In genomic region chr1:234709473-234710279, GRCh38 we compare ENCODE assay signal across 10 cellular contexts.
DNase-seq lines count a peak whose midpoint lies in the region; ATAC-seq and TF ChIP-seq lines count a peak whose summit lies in the region.
"Had no signal": no experiment of that assay in that cellular context is flagged by ENCODE, and none has a peak within 500 bp of the region (broad histone marks: within the 10 kb centered on the region; RNA-seq: fewer than 3 reads in every experiment).

No MANE protein-coding gene starts in this region.

- no peaks in the 10 kb centered on the region for H3K9me3 ChIP-seq in naive thymus-derived CD4-positive, alpha-beta T cell (ENCODE audit: control insufficient read depth in 2 of 3, low read length in 3 of 3)
- H3K9me3 ChIP-seq: breast epithelium had no signal

- H3K27ac ChIP-seq in naive thymus-derived CD4-positive, alpha-beta T cell (ENCODE audit: low read depth, low read length): no peak overlapping the region

- no peak overlapping the region for H3K4me3 Mint-ChIP-seq in CD14-positive monocyte
- no peak overlapping the region for H3K4me3 Mint-ChIP-seq in naive thymus-derived CD4-positive, alpha-beta T cell
- H3K4me3 Mint-ChIP-seq: T-helper 1 cell treated with Interleukin-12 subunit alpha and Interleukin-12 subunit beta and Interleukin-4 antibody, amounts not matched to agents 30 μg/mL and 1 μg/mL, for 36 hours had no signal

- peak overlapping the region; percentile 38 to 82 (median 73) for H3K27ac Mint-ChIP-seq in CD14-positive monocyte
- no peak overlapping the region for H3K27ac Mint-ChIP-seq in naive thymus-derived CD4-positive, alpha-beta T cell

- ATAC-seq in naive thymus-derived CD4-positive, alpha-beta T cell: peak; percentile 37
- ATAC-seq in GM19035 (IDR thresholded peaks at IDR 0.05; ENCODE audit: unreplicated experiment) (no peak), HG03520 (IDR thresholded peaks at IDR 0.05; ENCODE audit: unreplicated experiment) (no peak), HG02852 (IDR thresholded peaks at IDR 0.05; ENCODE audit: unreplicated experiment) (no peak), SK-N-SH treated with all-trans-retinoic acid at 6 μM for 48 hours (no peak)

- H3K4me3 ChIP-seq in naive thymus-derived CD4-positive, alpha-beta T cell (ENCODE audit: low read length): no peak overlapping the region
- H3K4me3 ChIP-seq: breast epithelium had no signal

- DNase-seq in CD14-positive monocyte (ENCODE audit: low spot score): no peak
- peak; percentile 75 for DNase-seq in MV-4-11 (lab: John Stamatoyannopoulos, UW)
- peak; percentile 86 to 88 for DNase-seq in erythroblast (lab: John Stamatoyannopoulos, UW)
- DNase-seq in naive thymus-derived CD4-positive, alpha-beta T cell: no peak

- H3K4me1 ChIP-seq in naive thymus-derived CD4-positive, alpha-beta T cell (ENCODE audit: control insufficient read depth in 2 of 2, insufficient read depth in 2 of 2, low read length in 2 of 2): peaks cover 0 to 9% of the 10 kb centered on the region in 2 donors
- H3K4me1 ChIP-seq: breast epithelium had no signal

- no peak for TF ChIP-seq CTCF in CD14-positive monocyte (IDR thresholded peaks at IDR 0.05)

- H3K36me3 ChIP-seq in naive thymus-derived CD4-positive, alpha-beta T cell (ENCODE audit: control insufficient read depth in 2 of 3, insufficient read depth in 3 of 3, low read length in 3 of 3): no peaks in the 10 kb centered on the region
- H3K36me3 ChIP-seq: breast epithelium had no signal

- peaks cover 0 to 3% (median 0%) of the 10 kb centered on the region in 7 donors for H3K9me3 Mint-ChIP-seq in CD14-positive monocyte
- peaks cover 0 to 3% (median 0%) of the 10 kb centered on the region in 11 donors for H3K9me3 Mint-ChIP-seq in naive thymus-derived CD4-positive, alpha-beta T cell

- H3K27me3 Mint-ChIP-seq in CD14-positive monocyte (ENCODE audit: low read depth in 3 of 3): peaks cover 0 to 2% (median 0%) of the 10 kb centered on the region in 3 donors
- H3K27me3 Mint-ChIP-seq in naive thymus-derived CD4-positive, alpha-beta T cell: no peaks in the 10 kb centered on the region

- TF ChIP-seq POLR2A in erythroblast (IDR thresholded peaks at IDR 0.05; ENCODE audit: low read length): no peak

- peaks cover 0 to 5% of the 10 kb centered on the region in 2 donors for H3K36me3 Mint-ChIP-seq in CD14-positive monocyte
- peaks cover 0 to 2% (median 0%) of the 10 kb centered on the region in 5 donors for H3K36me3 Mint-ChIP-seq in naive thymus-derived CD4-positive, alpha-beta T cell

- CTCF ChIA-PET in naive thymus-derived CD4-positive, alpha-beta T cell (lab: Charles Lee): no interaction called here

- no peaks in the 10 kb centered on the region for H3K27me3 ChIP-seq in naive thymus-derived CD4-positive, alpha-beta T cell (ENCODE audit: control insufficient read depth in 2 of 2, insufficient read depth in 2 of 2, low read length in 2 of 2)
- H3K27me3 ChIP-seq: breast epithelium had no signal

- peaks cover 55% of the 10 kb centered on the region for H3K4me1 Mint-ChIP-seq in CD14-positive monocyte
- H3K4me1 Mint-ChIP-seq in naive thymus-derived CD4-positive, alpha-beta T cell: peaks cover 13 to 32% (median 16%) of the 10 kb centered on the region in 7 donors

- intact Hi-C loops in CD14-positive monocyte (cut with micrococcal nuclease): no loop called here
- intact Hi-C loops in naive thymus-derived CD4-positive, alpha-beta T cell (cut with micrococcal nuclease): loop anchor here in 1 of 2 donors (5.0 kb wide), 1 partner anchor 82 kb away; no protein-coding TSS in a partner anchor

- POLR2A ChIA-PET in naive thymus-derived CD4-positive, alpha-beta T cell (lab: Charles Lee): interaction anchor here (0.6 to 1.0 kb wide), 2 partner anchors 14 to 68 kb away, joined by 3 to 4 read pairs; no protein-coding TSS in a partner anchor

TF ChIP-seq in SK-N-SH treated with all-trans-retinoic acid at 6 μM for 48 hours, 23 proteins besides CTCF, POLR2A, EP300 and RAD21:
- no peak for TF ChIP-seq CSDC2 (CRISPR knock-in tag; IDR thresholded peaks at IDR 0.05)
- no peak for TF ChIP-seq RARB (CRISPR knock-in tag; IDR thresholded peaks at IDR 0.05)
- TF ChIP-seq TOX (CRISPR knock-in tag; IDR thresholded peaks at IDR 0.05; ENCODE audit: borderline replicate concordance): no peak
- TF ChIP-seq TSHZ2 (CRISPR knock-in tag; IDR thresholded peaks at IDR 0.05): no peak
- TF ChIP-seq ZNF8 (CRISPR knock-in tag; IDR thresholded peaks at IDR 0.05): no peak
- no peak for TF ChIP-seq GLIS3 (CRISPR knock-in tag; IDR thresholded peaks at IDR 0.05)
- no peak for TF ChIP-seq TCF4 (CRISPR knock-in tag; IDR thresholded peaks at IDR 0.05; ENCODE audit: borderline replicate concordance)
- no peak for TF ChIP-seq PPARA (CRISPR knock-in tag; IDR thresholded peaks at IDR 0.05; ENCODE audit: borderline replicate concordance)
- TF ChIP-seq ISL1 (CRISPR knock-in tag; IDR thresholded peaks at IDR 0.05): no peak
- no peak for TF ChIP-seq ZFP3 (CRISPR knock-in tag; IDR thresholded peaks at IDR 0.05)
- TF ChIP-seq CSRNP3 (CRISPR knock-in tag; IDR thresholded peaks at IDR 0.05): no peak
- TF ChIP-seq, protein P1, sequence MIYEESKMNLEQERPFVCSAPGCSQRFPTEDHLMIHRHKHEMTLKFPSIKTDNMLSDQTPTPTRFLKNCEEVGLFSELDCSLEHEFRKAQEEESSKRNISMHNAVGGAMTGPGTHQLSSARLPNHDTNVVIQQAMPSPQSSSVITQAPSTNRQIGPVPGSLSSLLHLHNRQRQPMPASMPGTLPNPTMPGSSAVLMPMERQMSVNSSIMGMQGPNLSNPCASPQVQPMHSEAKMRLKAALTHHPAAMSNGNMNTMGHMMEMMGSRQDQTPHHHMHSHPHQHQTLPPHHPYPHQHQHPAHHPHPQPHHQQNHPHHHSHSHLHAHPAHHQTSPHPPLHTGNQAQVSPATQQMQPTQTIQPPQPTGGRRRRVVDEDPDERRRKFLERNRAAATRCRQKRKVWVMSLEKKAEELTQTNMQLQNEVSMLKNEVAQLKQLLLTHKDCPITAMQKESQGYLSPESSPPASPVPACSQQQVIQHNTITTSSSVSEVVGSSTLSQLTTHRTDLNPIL (CRISPR knock-in tag; IDR thresholded peaks at IDR 0.05; ENCODE audit: low read depth): no peak
- TF ChIP-seq POU6F1 (CRISPR knock-in tag; IDR thresholded peaks at IDR 0.05; ENCODE audit: borderline replicate concordance, low read depth): no peak
- no peak for TF ChIP-seq ZNF70 (CRISPR knock-in tag; IDR thresholded peaks at IDR 0.05)
- no peak for TF ChIP-seq ARNTL (CRISPR knock-in tag; IDR thresholded peaks at IDR 0.05; ENCODE audit: borderline replicate concordance, low read depth)

Comparison
In these comparisons a context has a peak if more than half of its experiments do, and no peak if none do; other contexts are left out.
1. DNase-seq: peak in MV-4-11 (single experiment) and erythroblast (2 of 2); none in CD14-positive monocyte (single experiment) and naive thymus-derived CD4-positive, alpha-beta T cell (0 of 9).
2. H3K27ac Mint-ChIP-seq: peak in CD14-positive monocyte (7 of 7); none in naive thymus-derived CD4-positive, alpha-beta T cell (0 of 9).